Comparison of ENCODE assay signal across 8 cellular contexts in the genomic region with DNA sequence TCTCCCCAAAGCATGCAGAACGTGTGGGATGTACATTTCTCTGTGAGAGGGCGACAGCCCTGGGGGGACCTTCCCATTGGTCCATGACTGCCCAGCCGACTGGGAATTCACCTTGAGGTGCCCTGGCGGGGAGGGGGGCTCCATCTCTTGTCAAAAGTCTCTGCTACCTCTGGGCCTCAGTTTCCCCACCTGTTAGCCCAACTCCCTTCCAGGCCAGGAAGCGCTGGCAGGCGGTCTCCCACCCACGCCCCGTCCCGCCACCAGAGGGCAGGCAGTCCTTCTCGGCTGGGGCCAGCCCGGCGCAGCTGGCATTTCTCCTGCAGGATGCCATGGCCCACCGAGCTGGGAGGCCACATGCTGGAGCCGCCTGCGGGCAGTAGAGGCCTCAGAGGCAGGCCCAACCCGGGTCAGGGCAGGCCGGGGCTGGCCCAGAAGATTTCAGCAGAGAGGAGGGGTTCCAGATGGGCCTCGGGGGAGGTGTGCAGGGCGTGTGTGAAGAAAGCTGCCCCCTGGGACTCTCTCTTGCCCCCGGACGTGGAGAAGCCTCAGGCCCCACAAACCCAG. TPM values are rescaled to one million over a fixed set of nuclear protein-coding genes. Genes with fewer than 3 reads are reported as not detected.
A peak's percentile ranks its signal among the peaks of the same experiment; 100 is the strongest.
DNase-seq lines count a peak whose midpoint lies in the region; ATAC-seq lines count a peak whose summit lies in the region.

No MANE protein-coding gene starts in this region.

- H3K4me1 Mint-ChIP-seq in activated CD8-positive, alpha-beta memory T cell treated with anti-CD3 and anti-CD28 coated beads, Interleukin-2, amount 10 ng/mL, durations not matched to agents 7 days and 5 days: peaks cover 90% of the 10 kb centered on the region
- H3K4me1 Mint-ChIP-seq in naive B cell: peaks cover 49 to 72% (median 61%) of the 10 kb centered on the region in 3 donors

- H3K36me3 Mint-ChIP-seq in activated CD8-positive, alpha-beta memory T cell treated with anti-CD3 and anti-CD28 coated beads, Interleukin-2, amount 10 ng/mL, durations not matched to agents 7 days and 5 days: no peaks in the 10 kb centered on the region
- no peaks in the 10 kb centered on the region for H3K36me3 Mint-ChIP-seq in naive B cell

- no peaks in the 10 kb centered on the region for H3K9me3 Mint-ChIP-seq in activated CD8-positive, alpha-beta memory T cell treated with anti-CD3 and anti-CD28 coated beads, Interleukin-2, amount 10 ng/mL, durations not matched to agents 7 days and 5 days (ENCODE audit: low read depth)
- H3K9me3 Mint-ChIP-seq in naive B cell: no peaks in the 10 kb centered on the region

- CTCF ChIA-PET in activated CD8-positive, alpha-beta memory T cell treated with anti-CD3 and anti-CD28 coated beads, Interleukin-2, amount 10 ng/mL, durations not matched to agents 7 days and 5 days (lab: Charles Lee): interaction anchor here (0.6 to 12.6 kb wide), 21 partner anchors 8 to 281 kb away, joined by 3 to 206 read pairs (median 3); partner anchors contain the start of genes CD7, CSNK1D, DCXR and SECTM1

- no peaks in the 10 kb centered on the region for H3K27me3 Mint-ChIP-seq in activated CD8-positive, alpha-beta memory T cell treated with anti-CD3 and anti-CD28 coated beads, Interleukin-2, amount 10 ng/mL, durations not matched to agents 7 days and 5 days
- H3K27me3 Mint-ChIP-seq in naive B cell: no peaks in the 10 kb centered on the region

- DNase-seq in NCI-H1417 (lab: John Stamatoyannopoulos, UW) (peak in 2 of 3 experiments; percentile 14 to 27), NCI-H1417 treated with DMSO at 0.1 percent for 48 hours (lab: John Stamatoyannopoulos, UW) (no peak), NCI-H345 (lab: John Stamatoyannopoulos, UW) (peak; percentile 55), epidermal melanocyte (ENCODE audit: insufficient read length, low spot score) (peak; percentile 87), naive B cell (peak; percentile 65), cortex of kidney (lab: John Stamatoyannopoulos, UW) (no peak)
- peak; percentile 83 for DNase-seq in activated CD8-positive, alpha-beta memory T cell treated with anti-CD3 and anti-CD28 coated beads, Interleukin-2, amount 10 ng/mL, durations not matched to agents 7 days and 5 days

- H3K4me3 Mint-ChIP-seq in activated CD8-positive, alpha-beta memory T cell treated with anti-CD3 and anti-CD28 coated beads, Interleukin-2, amount 10 ng/mL, durations not matched to agents 7 days and 5 days: no peak overlapping the region
- peak overlapping the region; percentile 15 to 76 (median 60) for H3K4me3 Mint-ChIP-seq in naive B cell

- ATAC-seq in activated CD8-positive, alpha-beta memory T cell treated with anti-CD3 and anti-CD28 coated beads, Interleukin-2, amount 10 ng/mL, durations not matched to agents 7 days and 5 days: no peak
- ATAC-seq in naive B cell (ENCODE audit: low read depth in 2 of 2) (no peak), HG02884 (IDR thresholded peaks at IDR 0.05; ENCODE audit: unreplicated experiment) (no peak)

- peak overlapping the region; percentile 94 for H3K27ac Mint-ChIP-seq in activated CD8-positive, alpha-beta memory T cell treated with anti-CD3 and anti-CD28 coated beads, Interleukin-2, amount 10 ng/mL, durations not matched to agents 7 days and 5 days
- H3K27ac Mint-ChIP-seq in naive B cell: peak overlapping the region; percentile 87 to 100 (median 100)

RNA-seq across cellular contexts. Expression of gene CD7, which starts 16.6 kb away (rescaled TPM):
- 100 to 1,000 TPM; 307 to 417 TPM for total RNA-seq in activated CD8-positive, alpha-beta memory T cell treated with anti-CD3 and anti-CD28 coated beads, Interleukin-2, amount 10 ng/mL, durations not matched to agents 7 days and 5 days
- 1 to 10 TPM in 2 of 6 donors, under 1 TPM in 2, not detected in 2; 0.50 to 1.5 (median 1.0) TPM for polyA plus RNA-seq in naive B cell (ENCODE audit: low read depth in 6 of 6)

RNA-seq across cellular contexts. Expression of gene CSNK1D, which starts 27.3 kb away (rescaled TPM):
- 100 to 1,000 TPM; 120 to 139 TPM for total RNA-seq in activated CD8-positive, alpha-beta memory T cell treated with anti-CD3 and anti-CD28 coated beads, Interleukin-2, amount 10 ng/mL, durations not matched to agents 7 days and 5 days
- 10 to 100 TPM; 27.7 to 78.6 (median 63.4) TPM for polyA plus RNA-seq in naive B cell (ENCODE audit: low read depth in 6 of 6)

RNA-seq across cellular contexts. Expression of gene SECTM1, which starts 32.8 kb away (rescaled TPM):
- total RNA-seq in activated CD8-positive, alpha-beta memory T cell treated with anti-CD3 and anti-CD28 coated beads, Interleukin-2, amount 10 ng/mL, durations not matched to agents 7 days and 5 days: 1 to 10 TPM in 1 of 2 experiments, under 1 TPM in 1; 0.68 to 2.7 TPM
- 1 to 10 TPM in 1 of 6 donors, under 1 TPM in 1, not detected in 4; 0.19 to 2.2 TPM for polyA plus RNA-seq in naive B cell (ENCODE audit: low read depth in 6 of 6)

RNA-seq across cellular contexts. Expression of gene TEX19, which starts 58.3 kb away (rescaled TPM):
- under 1 TPM in 1 of 2 experiments, not detected in 1; 0.15 TPM for total RNA-seq in activated CD8-positive, alpha-beta memory T cell treated with anti-CD3 and anti-CD28 coated beads, Interleukin-2, amount 10 ng/mL, durations not matched to agents 7 days and 5 days
- not detected for polyA plus RNA-seq in naive B cell (ENCODE audit: low read depth in 6 of 6)

Comparison
In these comparisons a context has a peak if more than half of its experiments do, and no peak if none do; other contexts are left out.
1. DNase-seq: peak in NCI-H1417 (2 of 3), NCI-H345 (single experiment), activated CD8-positive, alpha-beta memory T cell treated with anti-CD3 and anti-CD28 coated beads, Interleukin-2, amount 10 ng/mL, durations not matched to agents 7 days and 5 days (single experiment), epidermal melanocyte (single experiment) and naive B cell (single experiment); none in NCI-H1417 treated with DMSO at 0.1 percent for 48 hours (single experiment) and cortex of kidney (single experiment).